8 cellular contexts compared by ENCODE assay signal in genomic region chr10:12195281-12195602, GRCh38. TPM values are rescaled to one million over a fixed set of nuclear protein-coding genes. Genes with fewer than 3 reads are reported as not detected.
A peak's percentile ranks its signal among the peaks of the same experiment; 100 is the strongest.
DNase-seq lines count a peak whose midpoint lies in the region; ATAC-seq and FAIRE-seq lines count a peak whose summit lies in the region.

No MANE protein-coding gene starts in this region.

- peak; percentile 10 for ATAC-seq in GM18520 (IDR thresholded peaks at IDR 0.05; ENCODE audit: unreplicated experiment)
- ATAC-seq in HG02870 (IDR thresholded peaks at IDR 0.05; ENCODE audit: unreplicated experiment): peak; percentile 8
- ATAC-seq in stimulated activated naive CD8-positive, alpha-beta T cell treated with anti-CD3 and anti-CD28 coated beads, Interleukin-15, amount 100 ng/mL, for 72 hours: peak; percentile 2

- peak overlapping the region; percentile 89 for H3K4me3 Mint-ChIP-seq in activated CD4-positive, alpha-beta memory T cell treated with anti-CD3 and anti-CD28 coated beads, Interleukin-2, amount 10 ng/mL, durations not matched to agents 7 days and 5 days
- peak overlapping the region; percentile 94 to 97 for H3K4me3 Mint-ChIP-seq in stimulated activated naive CD8-positive, alpha-beta T cell treated with anti-CD3 and anti-CD28 coated beads, Interleukin-15, amount 100 ng/mL, for 72 hours

- DNase-seq in activated CD4-positive, alpha-beta memory T cell treated with anti-CD3 and anti-CD28 coated beads, Interleukin-2, amount 10 ng/mL, durations not matched to agents 7 days and 5 days: no peak
- DNase-seq in stimulated activated naive CD8-positive, alpha-beta T cell treated with anti-CD3 and anti-CD28 coated beads, Interleukin-15, amount 100 ng/mL, for 72 hours: no peak
- no peak for DNase-seq in HT-29 (ENCODE audit: low spot score)
- no peak for DNase-seq in NOMO-1 (lab: John Stamatoyannopoulos, UW; ENCODE audit: unreplicated experiment in 2 of 2)
- DNase-seq in RCC 7860 (ENCODE audit: low spot score): no peak

- no peaks in the 10 kb centered on the region for H3K27me3 ChIP-seq in iPS-15b (ENCODE audit: control insufficient read depth, insufficient read depth, low read length)

- no peaks in the 10 kb centered on the region for H3K9me3 Mint-ChIP-seq in activated CD4-positive, alpha-beta memory T cell treated with anti-CD3 and anti-CD28 coated beads, Interleukin-2, amount 10 ng/mL, durations not matched to agents 7 days and 5 days
- H3K9me3 Mint-ChIP-seq in stimulated activated naive CD8-positive, alpha-beta T cell treated with anti-CD3 and anti-CD28 coated beads, Interleukin-15, amount 100 ng/mL, for 72 hours: no peaks in the 10 kb centered on the region

- peaks cover 48% of the 10 kb centered on the region for H3K36me3 Mint-ChIP-seq in activated CD4-positive, alpha-beta memory T cell treated with anti-CD3 and anti-CD28 coated beads, Interleukin-2, amount 10 ng/mL, durations not matched to agents 7 days and 5 days (ENCODE audit: low read depth)

- H3K36me3 ChIP-seq in iPS-15b (ENCODE audit: control insufficient read depth, insufficient read depth, low read length): no peaks in the 10 kb centered on the region

- peak overlapping the region; percentile 86 for H3K4me3 ChIP-seq in iPS-15b (ENCODE audit: low read depth, low read length)

- H3K27ac Mint-ChIP-seq in activated CD4-positive, alpha-beta memory T cell treated with anti-CD3 and anti-CD28 coated beads, Interleukin-2, amount 10 ng/mL, durations not matched to agents 7 days and 5 days: peak overlapping the region; percentile 99
- peak overlapping the region; percentile 98 to 99 for H3K27ac Mint-ChIP-seq in stimulated activated naive CD8-positive, alpha-beta T cell treated with anti-CD3 and anti-CD28 coated beads, Interleukin-15, amount 100 ng/mL, for 72 hours

- peaks cover 3% of the 10 kb centered on the region for H3K4me1 ChIP-seq in iPS-15b (ENCODE audit: control insufficient read depth, insufficient read depth, low read length)

- H3K9me3 ChIP-seq in iPS-15b (ENCODE audit: control insufficient read depth, insufficient read depth, low read length): no peaks in the 10 kb centered on the region

- H3K9ac ChIP-seq in iPS-15b (ENCODE audit: low read depth, low read length): peak overlapping the region; percentile 86

- FAIRE-seq in RCC 7860 (lab: Jason Lieb, UNC): no peak

- POLR2A ChIA-PET in activated CD4-positive, alpha-beta memory T cell treated with anti-CD3 and anti-CD28 coated beads, Interleukin-2, amount 10 ng/mL, durations not matched to agents 7 days and 5 days (lab: Charles Lee): interaction anchor here (0.8 to 3.1 kb wide), 18 partner anchors 9 to 514 kb away, joined by 3 to 52 read pairs (median 6); partner anchors contain the start of genes CAMK1D, DHTKD1 and UPF2

- no peaks in the 10 kb centered on the region for H3K27me3 Mint-ChIP-seq in activated CD4-positive, alpha-beta memory T cell treated with anti-CD3 and anti-CD28 coated beads, Interleukin-2, amount 10 ng/mL, durations not matched to agents 7 days and 5 days
- no peaks in the 10 kb centered on the region for H3K27me3 Mint-ChIP-seq in stimulated activated naive CD8-positive, alpha-beta T cell treated with anti-CD3 and anti-CD28 coated beads, Interleukin-15, amount 100 ng/mL, for 72 hours

- peaks cover 63% of the 10 kb centered on the region for H3K4me1 Mint-ChIP-seq in activated CD4-positive, alpha-beta memory T cell treated with anti-CD3 and anti-CD28 coated beads, Interleukin-2, amount 10 ng/mL, durations not matched to agents 7 days and 5 days
- peaks cover 60% of the 10 kb centered on the region for H3K4me1 Mint-ChIP-seq in stimulated activated naive CD8-positive, alpha-beta T cell treated with anti-CD3 and anti-CD28 coated beads, Interleukin-15, amount 100 ng/mL, for 72 hours

- CTCF ChIA-PET in activated CD4-positive, alpha-beta memory T cell treated with anti-CD3 and anti-CD28 coated beads, Interleukin-2, amount 10 ng/mL, durations not matched to agents 7 days and 5 days (lab: Charles Lee): interaction anchor here (0.7 to 1.8 kb wide), 8 partner anchors 16 to 461 kb away, joined by 3 to 16 read pairs (median 4); partner anchors contain the start of gene UPF2

RNA-seq across cellular contexts. Expression of gene NUDT5, which starts 0.4 kb away (rescaled TPM):
- 10 to 100 TPM; 91.6 to 91.7 TPM for total RNA-seq in activated CD4-positive, alpha-beta memory T cell treated with anti-CD3 and anti-CD28 coated beads, Interleukin-2, amount 10 ng/mL, durations not matched to agents 7 days and 5 days
- total RNA-seq in HT-29 (2014; rRNA removed; shearing (Covaris generic)): 40.7 and 56.7 TPM in 2 replicates

RNA-seq across cellular contexts. Expression of gene CDC123, which starts 0.7 kb away (rescaled TPM):
- 10 to 100 TPM; 89.5 to 95.1 TPM for total RNA-seq in activated CD4-positive, alpha-beta memory T cell treated with anti-CD3 and anti-CD28 coated beads, Interleukin-2, amount 10 ng/mL, durations not matched to agents 7 days and 5 days
- total RNA-seq in HT-29 (2014; rRNA removed; shearing (Covaris generic)): 116 and 121 TPM in 2 replicates
